8 cellular contexts compared by ENCODE assay signal in genomic region chr20:35523298-35523888, GRCh38. TPM values are rescaled to one million over a fixed set of nuclear protein-coding genes. Genes with fewer than 3 reads are reported as not detected.
DNase-seq lines count a peak whose midpoint lies in the region; ATAC-seq and TF ChIP-seq lines count a peak whose summit lies in the region.

No MANE protein-coding gene starts in this region.

- H3K36me3 Mint-ChIP-seq in endothelial cell (ENCODE audit: low read depth, unreplicated experiment) (no peaks in the 10 kb centered on the region), immature natural killer cell (no peaks in the 10 kb centered on the region)

- ATAC-seq in left cardiac atrium = peak; percentile 15 to 45
- ATAC-seq in Right ventricle myocardium superior (ENCODE audit: poor library complexity) = no peak
- ATAC-seq in HG03460 (IDR thresholded peaks at IDR 0.05; ENCODE audit: unreplicated experiment) = no peak
- no peak for ATAC-seq in GM19467 (IDR thresholded peaks at IDR 0.05; ENCODE audit: unreplicated experiment)

- no peaks in the 10 kb centered on the region for H3K9me3 Mint-ChIP-seq in endothelial cell (ENCODE audit: unreplicated experiment)
- no peaks in the 10 kb centered on the region for H3K9me3 Mint-ChIP-seq in immature natural killer cell

- no peak overlapping the region for H3K27ac Mint-ChIP-seq in endothelial cell (ENCODE audit: unreplicated experiment)
- H3K27ac Mint-ChIP-seq in immature natural killer cell = peak overlapping the region in 1 of 6 donors; percentile 14

- no peaks in the 10 kb centered on the region for H3K4me1 Mint-ChIP-seq in endothelial cell (ENCODE audit: unreplicated experiment)
- no peaks in the 10 kb centered on the region for H3K4me1 Mint-ChIP-seq in immature natural killer cell

- H3K4me3 Mint-ChIP-seq in endothelial cell (ENCODE audit: unreplicated experiment) (no peak overlapping the region), immature natural killer cell (no peak overlapping the region)

- peak; percentile 74 for TF ChIP-seq CTCF in endothelial cell (IDR thresholded peaks at IDR 0.05; ENCODE audit: unreplicated experiment)

- H3K27me3 Mint-ChIP-seq in endothelial cell (ENCODE audit: unreplicated experiment) (no peaks in the 10 kb centered on the region), immature natural killer cell (ENCODE audit: low read depth in 3 of 3) (peaks cover 0 to 3% (median 0%) of the 10 kb centered on the region in 3 donors)

- DNase-seq in left cardiac atrium (no peak), Right ventricle myocardium superior (no peak), SK-N-DZ (ENCODE audit: low spot score) (peak; percentile 54), endothelial cell (ENCODE audit: low spot score) (peak; percentile 59), immature natural killer cell (no peak)
- DNase-seq in stimulated activated CD4-positive, alpha-beta T cell treated with anti-CD3 and anti-CD28 coated beads, Interleukin-4, amount 100 ng/mL, for 1 hour = peak; percentile 21

- intact Hi-C loops in left cardiac atrium (cut with DNase I) = no loop called here
- intact Hi-C loops in Right ventricle myocardium superior (cut with DNase I) = no loop called here

RNA-seq across cellular contexts. Expression of gene C20orf173, which starts 6.1 kb away (rescaled TPM):
- total RNA-seq in left cardiac atrium (not detected), Right ventricle myocardium superior (not detected), endothelial cell (ENCODE audit: unreplicated experiment) (not detected)
- not detected in 2 replicates for polyA plus RNA-seq in SK-N-DZ (2014; cell fraction: cytosol; rRNA removed)
- not detected in 2 replicates for polyA plus RNA-seq in SK-N-DZ (2014; cell fraction: nucleus; rRNA removed)
- not detected for polyA plus RNA-seq in immature natural killer cell

RNA-seq across cellular contexts. Expression of gene ERGIC3, which starts 18.5 kb away (rescaled TPM):
- total RNA-seq in left cardiac atrium (100 to 1,000 TPM; 119 to 120 TPM), Right ventricle myocardium superior (90.7 TPM), endothelial cell (ENCODE audit: unreplicated experiment) (282 TPM)
- 372 and 382 TPM in 2 replicates for polyA plus RNA-seq in SK-N-DZ (2014; cell fraction: cytosol; rRNA removed)
- 407 and 481 TPM in 2 replicates for polyA plus RNA-seq in SK-N-DZ (2014; cell fraction: nucleus; rRNA removed)
- polyA plus RNA-seq in immature natural killer cell = 100 to 1,000 TPM; 102 to 169 (median 138) TPM

Comparison
In these comparisons a context has a peak if more than half of its experiments do, and no peak if none do; other contexts are left out.
1. ATAC-seq: peak in left cardiac atrium (2 of 2); none in Right ventricle myocardium superior (single experiment), HG03460 (single experiment) and GM19467 (single experiment).
2. DNase-seq: peak in SK-N-DZ (single experiment), endothelial cell (single experiment) and stimulated activated CD4-positive, alpha-beta T cell treated with anti-CD3 and anti-CD28 coated beads, Interleukin-4, amount 100 ng/mL, for 1 hour (single experiment); none in left cardiac atrium (single experiment), Right ventricle myocardium superior (single experiment) and immature natural killer cell (0 of 3).